Comparison of ENCODE assay signal across 27 cellular contexts in the genomic region with DNA sequence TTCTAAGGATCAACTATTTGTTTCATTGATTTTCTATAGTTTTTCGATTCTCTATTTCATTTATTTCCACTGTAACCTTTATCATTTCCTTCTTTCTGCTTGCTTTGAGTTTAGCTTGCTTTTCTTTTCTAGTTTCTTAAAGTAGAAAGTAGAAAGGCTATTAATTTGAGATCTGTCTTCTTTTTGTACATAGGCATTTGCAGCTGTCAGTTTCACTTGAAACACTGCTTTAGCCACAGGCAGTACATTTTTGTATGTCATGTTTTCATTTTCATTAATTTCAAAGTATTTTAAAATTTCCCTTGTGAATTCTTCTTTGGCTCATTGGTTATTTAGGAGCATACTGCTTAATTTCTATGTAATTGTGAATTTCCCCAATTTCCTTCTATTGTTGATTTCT.
A peak's percentile ranks its signal among the peaks of the same experiment; 100 is the strongest.
DNase-seq lines count a peak whose midpoint lies in the region; ATAC-seq and TF ChIP-seq lines count a peak whose summit lies in the region.
"Had no signal": no experiment of that assay in that cellular context is flagged by ENCODE, and none has a peak within 500 bp of the region (broad histone marks: within the 10 kb centered on the region; RNA-seq: fewer than 3 reads in every experiment).

No MANE protein-coding gene starts in this region.

- peak overlapping the region; percentile 80 for H3K4me2 ChIP-seq in KMS-11

- no peaks in the 10 kb centered on the region for H3K27me3 Mint-ChIP-seq in activated CD8-positive, alpha-beta T cell treated with anti-CD3 and anti-CD28 coated beads for 36 hours
- no peaks in the 10 kb centered on the region for H3K27me3 Mint-ChIP-seq in activated CD8-positive, alpha-beta T cell treated with anti-CD3 and anti-CD28 coated beads, Interleukin-2, amount 10 ng/mL, durations not matched to agents 7 days and 5 days (ENCODE audit: low read depth)
- no peaks in the 10 kb centered on the region for H3K27me3 Mint-ChIP-seq in natural killer cell treated with Interleukin-12 subunit alpha and Interleukin-12 subunit beta and Interleukin-15 and Interleukin-18, amount 100 ng/mL, for 72 hours
- no peaks in the 10 kb centered on the region for H3K27me3 Mint-ChIP-seq in Calu3 (ENCODE audit: unreplicated experiment)
- H3K27me3 Mint-ChIP-seq: activated naive CD8-positive, alpha-beta T cell treated with anti-CD3 and anti-CD28 coated beads, Interleukin-2, amount 10 ng/mL, durations not matched to agents 7 days and 5 days; memory B cell had no signal

- BruUV-seq in Calu3 (replicated peaks; lab: Mats Ljungman, UMichigan): no TSS peak

- H3K36me3 ChIP-seq in KMS-11 (ENCODE audit: insufficient read depth): no peaks in the 10 kb centered on the region
- H3K36me3 ChIP-seq in effector memory CD4-positive, alpha-beta T cell (ENCODE audit: control insufficient read depth, insufficient read depth, low read length): no peaks in the 10 kb centered on the region
- H3K36me3 ChIP-seq: BE2C, MG63, upper lobe of left lung had no signal

- H4K20me1 ChIP-seq in KMS-11 (ENCODE audit: insufficient read depth): no peaks in the 10 kb centered on the region

- no peak for DNase-seq in activated CD8-positive, alpha-beta T cell treated with anti-CD3 and anti-CD28 coated beads for 36 hours
- DNase-seq in activated CD8-positive, alpha-beta T cell treated with anti-CD3 and anti-CD28 coated beads, Interleukin-2, amount 10 ng/mL, durations not matched to agents 7 days and 5 days: no peak
- DNase-seq in GM12865 (ENCODE audit: low read depth): peak; percentile 47
- DNase-seq in natural killer cell treated with Interleukin-12 subunit alpha and Interleukin-12 subunit beta and Interleukin-15 and Interleukin-18, amount 100 ng/mL, for 72 hours (ENCODE audit: low spot score): no peak
- no peak for DNase-seq in Calu3
- no peak for DNase-seq in effector memory CD4-positive, alpha-beta T cell
- DNase-seq in OCI-M2 (lab: John Stamatoyannopoulos, UW; ENCODE audit: unreplicated experiment): no peak
- DNase-seq: activated CD4-positive, alpha-beta T cell treated with anti-CD3 and anti-CD28 coated beads, Interleukin-2, amount 50 U/mL, for 4 hours; activated naive CD8-positive, alpha-beta T cell treated with anti-CD3 and anti-CD28 coated beads, Interleukin-2, amount 10 ng/mL, durations not matched to agents 7 days and 5 days; activated T-cell treated with anti-CD3 and anti-CD28 coated beads, Interleukin-2, amount 50 U/mL, for 1 hour; BE2C; body of pancreas; GM23248; head of caudate nucleus; MG63; NCI-H1417; NCI-H2081; NCI-H226; NCI-H774; OCI-M1; stimulated activated CD8-positive, alpha-beta memory T cell treated with anti-CD3 and anti-CD28 coated beads, Interleukin-4, amount 100 ng/mL, for 48 hours; upper lobe of left lung had no signal

- no peaks in the 10 kb centered on the region for H3K27me3 ChIP-seq in KMS-11 (ENCODE audit: insufficient read depth, low read depth)
- H3K27me3 ChIP-seq in effector memory CD4-positive, alpha-beta T cell (replicated peaks; ENCODE audit: control insufficient read depth, insufficient read depth, low read length, poor library complexity, severe bottlenecking): no peaks in the 10 kb centered on the region
- H3K27me3 ChIP-seq: BE2C, body of pancreas, MG63, upper lobe of left lung had no signal

- no peak overlapping the region for H3K9ac ChIP-seq in KMS-11
- H3K9ac ChIP-seq: GM23248 had no signal

- TF ChIP-seq CTCF in activated CD8-positive, alpha-beta T cell treated with anti-CD3 and anti-CD28 coated beads for 36 hours (IDR thresholded peaks at IDR 0.05): no peak
- TF ChIP-seq CTCF in GM12865 (IDR thresholded peaks at IDR 0.05; ENCODE audit: insufficient read depth, low read depth, low read length, missing control alignments): no peak
- TF ChIP-seq CTCF in KMS-11 (conservative IDR thresholded peaks at IDR 0.05; ENCODE audit: low read depth, low read length): no peak
- no peak for TF ChIP-seq CTCF in Calu3 (IDR thresholded peaks at IDR 0.05; ENCODE audit: unreplicated experiment)

- H3K9me3 ChIP-seq in effector memory CD4-positive, alpha-beta T cell (ENCODE audit: control insufficient read depth, low read length): no peaks in the 10 kb centered on the region
- H3K9me3 ChIP-seq: BE2C, body of pancreas, MG63, upper lobe of left lung had no signal

- intact Hi-C loops in activated CD8-positive, alpha-beta T cell treated with anti-CD3 and anti-CD28 coated beads for 36 hours (cut with micrococcal nuclease): no loop called here
- intact Hi-C loops in Calu3 (cut with micrococcal nuclease; ENCODE audit: unreplicated experiment): loop anchor here (10.0 kb wide), 1 partner anchor 140 kb away; no protein-coding TSS in a partner anchor

- H3K9me3 Mint-ChIP-seq in activated CD8-positive, alpha-beta T cell treated with anti-CD3 and anti-CD28 coated beads for 36 hours: no peaks in the 10 kb centered on the region
- no peaks in the 10 kb centered on the region for H3K9me3 Mint-ChIP-seq in activated CD8-positive, alpha-beta T cell treated with anti-CD3 and anti-CD28 coated beads, Interleukin-2, amount 10 ng/mL, durations not matched to agents 7 days and 5 days (ENCODE audit: insufficient read depth)
- no peaks in the 10 kb centered on the region for H3K9me3 Mint-ChIP-seq in natural killer cell treated with Interleukin-12 subunit alpha and Interleukin-12 subunit beta and Interleukin-15 and Interleukin-18, amount 100 ng/mL, for 72 hours
- no peaks in the 10 kb centered on the region for H3K9me3 Mint-ChIP-seq in Calu3 (ENCODE audit: low read depth, unreplicated experiment)
- H3K9me3 Mint-ChIP-seq: memory B cell; T-helper 2 cell treated with Interferon-gamma antibody and Interleukin-4, amounts not matched to agents 5 μg/mL and 100 μg/mL, for 36 hours had no signal

- ATAC-seq in activated CD8-positive, alpha-beta T cell treated with anti-CD3 and anti-CD28 coated beads for 36 hours: no peak
- no peak for ATAC-seq in activated CD8-positive, alpha-beta T cell treated with anti-CD3 and anti-CD28 coated beads, Interleukin-2, amount 10 ng/mL, durations not matched to agents 7 days and 5 days
- ATAC-seq in natural killer cell treated with Interleukin-12 subunit alpha and Interleukin-12 subunit beta and Interleukin-15 and Interleukin-18, amount 100 ng/mL, for 72 hours: no peak
- ATAC-seq: body of pancreas, K562, Right ventricle myocardium inferior had no signal

- peak overlapping the region; percentile 44 for H3K27ac Mint-ChIP-seq in activated CD8-positive, alpha-beta T cell treated with anti-CD3 and anti-CD28 coated beads for 36 hours
- H3K27ac Mint-ChIP-seq in activated CD8-positive, alpha-beta T cell treated with anti-CD3 and anti-CD28 coated beads, Interleukin-2, amount 10 ng/mL, durations not matched to agents 7 days and 5 days: no peak overlapping the region
- H3K27ac Mint-ChIP-seq in natural killer cell treated with Interleukin-12 subunit alpha and Interleukin-12 subunit beta and Interleukin-15 and Interleukin-18, amount 100 ng/mL, for 72 hours: peak overlapping the region in 1 of 2 donors; percentile 40
- H3K27ac Mint-ChIP-seq in Calu3 (ENCODE audit: unreplicated experiment): no peak overlapping the region
- H3K27ac Mint-ChIP-seq: T-helper 2 cell treated with Interferon-gamma antibody and Interleukin-4, amounts not matched to agents 5 μg/mL and 100 μg/mL, for 36 hours had no signal

- H3K4me1 ChIP-seq in KMS-11 (ENCODE audit: low read depth, poor library complexity, severe bottlenecking): peaks cover 78% of the 10 kb centered on the region
- H3K4me1 ChIP-seq in effector memory CD4-positive, alpha-beta T cell (ENCODE audit: control insufficient read depth, insufficient read depth, low read length, poor library complexity, severe bottlenecking): peaks cover 5% of the 10 kb centered on the region
- H3K4me1 ChIP-seq: BE2C, body of pancreas had no signal

- CTCF ChIA-PET in activated CD8-positive, alpha-beta T cell treated with anti-CD3 and anti-CD28 coated beads for 36 hours (lab: Charles Lee): interaction anchor here (1.1 kb wide), 1 partner anchor 65 kb away, joined by 3 read pairs; no protein-coding TSS in a partner anchor
- CTCF ChIA-PET in activated CD8-positive, alpha-beta T cell treated with anti-CD3 and anti-CD28 coated beads, Interleukin-2, amount 10 ng/mL, durations not matched to agents 7 days and 5 days (lab: Charles Lee): interaction anchor here (1.4 to 1.7 kb wide), 2 partner anchors 8 to 170 kb away, joined by 3 to 4 read pairs; no protein-coding TSS in a partner anchor
- CTCF ChIA-PET in Calu3 (lab: Charles Lee): no interaction called here

- no peak overlapping the region for H2AFZ ChIP-seq in KMS-11 (ENCODE audit: low read depth)
- H2AFZ ChIP-seq: GM23248 had no signal

- peaks cover 68% of the 10 kb centered on the region for H3K4me1 Mint-ChIP-seq in activated CD8-positive, alpha-beta T cell treated with anti-CD3 and anti-CD28 coated beads for 36 hours (ENCODE audit: low read depth)
- H3K4me1 Mint-ChIP-seq in activated CD8-positive, alpha-beta T cell treated with anti-CD3 and anti-CD28 coated beads, Interleukin-2, amount 10 ng/mL, durations not matched to agents 7 days and 5 days (ENCODE audit: low read depth): peaks cover 42% of the 10 kb centered on the region
- H3K4me1 Mint-ChIP-seq in natural killer cell treated with Interleukin-12 subunit alpha and Interleukin-12 subunit beta and Interleukin-15 and Interleukin-18, amount 100 ng/mL, for 72 hours (ENCODE audit: low read depth in 2 of 2): peaks cover 26 to 42% of the 10 kb centered on the region in 2 donors
- H3K4me1 Mint-ChIP-seq in Calu3 (ENCODE audit: low read depth, unreplicated experiment): peaks cover 14% of the 10 kb centered on the region

- H3K36me3 Mint-ChIP-seq in activated CD8-positive, alpha-beta T cell treated with anti-CD3 and anti-CD28 coated beads for 36 hours (ENCODE audit: low read depth): peaks cover 22% of the 10 kb centered on the region
- H3K36me3 Mint-ChIP-seq in activated CD8-positive, alpha-beta T cell treated with anti-CD3 and anti-CD28 coated beads, Interleukin-2, amount 10 ng/mL, durations not matched to agents 7 days and 5 days (ENCODE audit: low read depth): peaks cover 13% of the 10 kb centered on the region
- no peaks in the 10 kb centered on the region for H3K36me3 Mint-ChIP-seq in natural killer cell treated with Interleukin-12 subunit alpha and Interleukin-12 subunit beta and Interleukin-15 and Interleukin-18, amount 100 ng/mL, for 72 hours
- peaks cover 3% of the 10 kb centered on the region for H3K36me3 Mint-ChIP-seq in Calu3 (ENCODE audit: insufficient read depth, unreplicated experiment)

- peak overlapping the region; percentile 3 for H3K4me3 Mint-ChIP-seq in activated CD8-positive, alpha-beta T cell treated with anti-CD3 and anti-CD28 coated beads for 36 hours
- no peak overlapping the region for H3K4me3 Mint-ChIP-seq in activated CD8-positive, alpha-beta T cell treated with anti-CD3 and anti-CD28 coated beads, Interleukin-2, amount 10 ng/mL, durations not matched to agents 7 days and 5 days
- peak overlapping the region; percentile 29 for H3K4me3 Mint-ChIP-seq in natural killer cell treated with Interleukin-12 subunit alpha and Interleukin-12 subunit beta and Interleukin-15 and Interleukin-18, amount 100 ng/mL, for 72 hours
- no peak overlapping the region for H3K4me3 Mint-ChIP-seq in Calu3 (ENCODE audit: low read depth, unreplicated experiment)
- H3K4me3 Mint-ChIP-seq: activated naive CD8-positive, alpha-beta T cell treated with anti-CD3 and anti-CD28 coated beads, Interleukin-2, amount 10 ng/mL, durations not matched to agents 7 days and 5 days; memory B cell; T-helper 2 cell treated with Interferon-gamma antibody and Interleukin-4, amounts not matched to agents 5 μg/mL and 100 μg/mL, for 36 hours had no signal

- POLR2A ChIA-PET in activated CD8-positive, alpha-beta T cell treated with anti-CD3 and anti-CD28 coated beads for 36 hours (lab: Charles Lee): no interaction called here
- POLR2A ChIA-PET in activated CD8-positive, alpha-beta T cell treated with anti-CD3 and anti-CD28 coated beads, Interleukin-2, amount 10 ng/mL, durations not matched to agents 7 days and 5 days (lab: Charles Lee): no interaction called here

- peak overlapping the region; percentile 23; the same call in 1 of the 2 replicates for H3K27ac ChIP-seq in KMS-11
- no peak overlapping the region for H3K27ac ChIP-seq in effector memory CD4-positive, alpha-beta T cell (ENCODE audit: insufficient read depth, low read length, poor library complexity, severe bottlenecking)
- H3K27ac ChIP-seq: body of pancreas, GM23248, upper lobe of left lung had no signal

- no peak overlapping the region for H3K4me3 ChIP-seq in GM12865 (ENCODE audit: low read depth, low read length)
- no peak overlapping the region for H3K4me3 ChIP-seq in KMS-11 (IDR thresholded peaks at IDR 0.05; ENCODE audit: insufficient read depth, low read depth, low read length)
- no peak overlapping the region for H3K4me3 ChIP-seq in effector memory CD4-positive, alpha-beta T cell (ENCODE audit: insufficient read depth, low read depth, low read length, poor library complexity, severe bottlenecking)
- H3K4me3 ChIP-seq: body of pancreas, GM23248, K562, MG63, upper lobe of left lung had no signal

- peaks cover 6% of the 10 kb centered on the region; the same call in 1 of the 2 replicates for H3K79me2 ChIP-seq in KMS-11 (ENCODE audit: insufficient read depth, low read depth)

Comparison
In these comparisons a context has a peak if more than half of its experiments do, and no peak if none do; other contexts are left out.
1. H3K4me3 Mint-ChIP-seq: peak in activated CD8-positive, alpha-beta T cell treated with anti-CD3 and anti-CD28 coated beads for 36 hours (single experiment) and natural killer cell treated with Interleukin-12 subunit alpha and Interleukin-12 subunit beta and Interleukin-15 and Interleukin-18, amount 100 ng/mL, for 72 hours (single experiment); none in activated CD8-positive, alpha-beta T cell treated with anti-CD3 and anti-CD28 coated beads, Interleukin-2, amount 10 ng/mL, durations not matched to agents 7 days and 5 days (single experiment) and Calu3 (single experiment).